In genomic region chr3:10164546-10165393, GRCh38 we compare ENCODE assay signal across 1 cellular context.
TF ChIP-seq lines count a peak whose summit lies in the region.

IRAK2 (plus strand) TSS chr3:10164919; CDS start chr3:10164955, 36 bp downstream.

TF ChIP-seq in HepG2, 621 proteins besides CTCF, POLR2A, EP300 and RAD21 (continued from another document and continues in another):
- TF ChIP-seq NPAS2 (CRISPR knock-in tag; IDR thresholded peaks at IDR 0.05; ENCODE audit: borderline replicate concordance) (no peak), YY1 (IDR thresholded peaks at IDR 0.05; ENCODE audit: insufficient read depth, insufficient replicate concordance, low read depth, low read length) (peak; percentile 35), RAD51 (IDR thresholded peaks at IDR 0.05; ENCODE audit: borderline replicate concordance) (no peak), GATAD1 (CRISPR knock-in tag; IDR thresholded peaks at IDR 0.05) (no peak), PRDM10 (CRISPR knock-in tag; IDR thresholded peaks at IDR 0.05; ENCODE audit: low read depth) (0 out of 2 replicates have a peak, but pooled peaks have one; percentile 30), ZNF609 (CRISPR knock-in tag; IDR thresholded peaks at IDR 0.05; ENCODE audit: borderline replicate concordance) (0 out of 2 replicates have a peak, but pooled peaks have one; percentile 42), ZMAT3 (CRISPR knock-in tag; conservative IDR thresholded peaks at IDR 0.05) (no peak; the same call in 1 of the 2 replicates), RFX1 (IDR thresholded peaks at IDR 0.05) (no peak), ZNF768 (CRISPR knock-in tag; IDR thresholded peaks at IDR 0.05) (peak; percentile 43; the same call in 1 of the 2 replicates), MAZ (IDR thresholded peaks at IDR 0.05; ENCODE audit: borderline replicate concordance, low read depth, low read length) (0 out of 2 replicates have a peak, but pooled peaks have one; percentile 19), MAZ (CRISPR knock-in tag; IDR thresholded peaks at IDR 0.05; ENCODE audit: low read depth) (peak; percentile 83), NAIF1 (CRISPR knock-in tag; IDR thresholded peaks at IDR 0.05; ENCODE audit: borderline replicate concordance) (no peak), ZNF557 (CRISPR knock-in tag; IDR thresholded peaks at IDR 0.05) (no peak), NR2C2 (CRISPR knock-in tag; IDR thresholded peaks at IDR 0.05; ENCODE audit: borderline replicate concordance) (0 out of 2 replicates have a peak, but pooled peaks have one; percentile 46), SNAPC2 (CRISPR knock-in tag; IDR thresholded peaks at IDR 0.05) (no peak), CBX2 (IDR thresholded peaks at IDR 0.05; ENCODE audit: low read depth, low read length) (no peak), CBX2 (CRISPR knock-in tag; IDR thresholded peaks at IDR 0.05; ENCODE audit: low read depth) (no peak), NCOA1 (CRISPR knock-in tag; IDR thresholded peaks at IDR 0.05) (no peak), MLLT10 (CRISPR knock-in tag; IDR thresholded peaks at IDR 0.05) (no peak), TSC22D2 (CRISPR knock-in tag; IDR thresholded peaks at IDR 0.05; ENCODE audit: borderline replicate concordance) (no peak), POLR2AphosphoS2 (IDR thresholded peaks at IDR 0.05; ENCODE audit: low read depth, low read length) (no peak), HNRNPH1 (optimal IDR thresholded peaks at IDR 0.05; ENCODE audit: low read depth, low read length) (no peak), ZNF816 (CRISPR knock-in tag; IDR thresholded peaks at IDR 0.05; ENCODE audit: borderline replicate concordance) (no peak), ZNF354B (CRISPR knock-in tag; IDR thresholded peaks at IDR 0.05) (no peak), PHF5A (CRISPR knock-in tag; IDR thresholded peaks at IDR 0.05; ENCODE audit: low read depth, unreplicated experiment) (no peak), ZSCAN9 (CRISPR knock-in tag; IDR thresholded peaks at IDR 0.05; ENCODE audit: borderline replicate concordance) (0 out of 2 replicates have a peak, but pooled peaks have one; percentile 51), ZNF510 (CRISPR knock-in tag; IDR thresholded peaks at IDR 0.05; ENCODE audit: low read depth) (0 out of 2 replicates have a peak, but pooled peaks have one; percentile 63), CREBL2 (CRISPR knock-in tag; IDR thresholded peaks at IDR 0.05; ENCODE audit: borderline replicate concordance) (0 out of 2 replicates have a peak, but pooled peaks have one; percentile 57), ZBTB10 (CRISPR knock-in tag; IDR thresholded peaks at IDR 0.05; ENCODE audit: borderline replicate concordance) (no peak), HNRNPK (IDR thresholded peaks at IDR 0.05; ENCODE audit: low read depth, low read length, poor library complexity, severe bottlenecking) (no peak), ARNTL (CRISPR knock-in tag; IDR thresholded peaks at IDR 0.05) (peak; percentile 58), SYNCRIP (IDR thresholded peaks at IDR 0.05; ENCODE audit: insufficient read depth, low read depth, low read length) (no peak), IRF9 (CRISPR knock-in tag; IDR thresholded peaks at IDR 0.05; ENCODE audit: borderline replicate concordance) (no peak), PLRG1 (conservative IDR thresholded peaks at IDR 0.05) (no peak), GPBP1L1 (CRISPR knock-in tag; IDR thresholded peaks at IDR 0.05) (no peak), GFI1 (CRISPR knock-in tag; IDR thresholded peaks at IDR 0.05; ENCODE audit: borderline replicate concordance) (peak; percentile 33; the same call in 1 of the 2 replicates), TCF12 (IDR thresholded peaks at IDR 0.05) (no peak), TCF12 (CRISPR knock-in tag; IDR thresholded peaks at IDR 0.05) (no peak), KAT7 (CRISPR knock-in tag; IDR thresholded peaks at IDR 0.05; ENCODE audit: borderline replicate concordance) (no peak; the same call in none of the 2 replicates), ZNF580 (CRISPR knock-in tag; IDR thresholded peaks at IDR 0.05; ENCODE audit: borderline replicate concordance, low read depth) (0 out of 2 replicates have a peak, but pooled peaks have one; percentile 38), DRAP1 (CRISPR knock-in tag; IDR thresholded peaks at IDR 0.05) (peak; percentile 62; the same call in 1 of the 2 replicates), PHF20 (CRISPR knock-in tag; IDR thresholded peaks at IDR 0.05) (peak; percentile 61), RELA (CRISPR knock-in tag; IDR thresholded peaks at IDR 0.05) (no peak), CC2D1A (CRISPR knock-in tag; IDR thresholded peaks at IDR 0.05) (no peak), RFXANK (CRISPR knock-in tag; IDR thresholded peaks at IDR 0.05) (no peak), PHF8 (CRISPR knock-in tag; IDR thresholded peaks at IDR 0.05) (peak; percentile 90), ZNF512 (CRISPR knock-in tag; IDR thresholded peaks at IDR 0.05) (no peak)
